Comparison of ENCODE assay signal across 40 cellular contexts in the genomic region with DNA sequence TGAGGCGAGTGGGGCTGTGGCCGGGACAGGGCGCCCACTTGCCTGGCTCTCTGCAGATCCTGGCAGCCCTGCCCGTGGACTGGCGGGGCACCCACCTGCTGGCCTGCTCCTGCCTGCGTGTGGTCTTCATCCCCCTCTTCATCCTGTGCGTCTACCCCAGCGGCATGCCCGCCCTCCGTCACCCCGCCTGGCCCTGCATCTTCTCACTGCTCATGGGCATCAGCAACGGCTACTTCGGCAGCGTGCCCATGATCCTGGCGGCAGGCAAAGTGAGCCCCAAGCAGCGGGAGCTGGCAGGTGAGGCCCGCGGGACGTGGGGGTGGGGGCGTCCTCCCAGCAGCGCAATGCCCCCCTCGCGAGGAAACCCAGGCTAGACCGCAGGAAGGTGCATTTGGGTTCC.
"Had no signal": no experiment of that assay in that cellular context is flagged by ENCODE, and none has a peak within 500 bp of the region (broad histone marks: within the 10 kb centered on the region; RNA-seq: fewer than 3 reads in every experiment).

No MANE protein-coding gene starts in this region.

- H3K36me3 ChIP-seq: adrenal gland, ascending aorta, brain microvascular endothelial cell, breast epithelium, cardiac muscle cell had no signal

- H3K4me3 Mint-ChIP-seq: activated naive CD4-positive, alpha-beta T cell treated with anti-CD3 and anti-CD28 coated beads for 36 hours; activated naive CD4-positive, alpha-beta T cell treated with anti-CD3 and anti-CD28 coated beads, Interleukin-2, amount 10 ng/mL, durations not matched to agents 7 days and 5 days; activated naive CD4-positive, alpha-beta T cell treated with anti-CD3 and anti-CD28 coated beads, Interleukin-2, amount 50 U/mL, for 24 hours; activated naive CD8-positive, alpha-beta T cell; activated naive CD8-positive, alpha-beta T cell treated with anti-CD3 and anti-CD28 coated beads for 36 hours; activated naive CD8-positive, alpha-beta T cell treated with anti-CD3 and anti-CD28 coated beads, Interleukin-2, amount 10 ng/mL, durations not matched to agents 7 days and 5 days; activated naive CD8-positive, alpha-beta T cell treated with anti-CD3 and anti-CD28 coated beads, Interleukin-2, amount 50 U/mL, for 24 hours; activated T-cell treated with anti-CD3 and anti-CD28 coated beads, Interleukin-2, amount 50 U/mL, for 24 hours; activated T-cell treated with anti-CD3 and anti-CD28 coated beads, Interleukin-2, amount 50 U/mL, for 4 hours; activated T-helper 1 cell treated with anti-CD3 and anti-CD28 coated beads, Interleukin-12 subunit alpha, Interleukin-12 subunit beta, Interleukin-2, Interleukin-4 antibody, amounts not matched to agents 30 ng/mL and 10 ng/mL and 1 ng/mL, durations not matched to agents 14 hours and 24 hours and 36 hours; activated T-helper 17 cell treated with anti-CD3 and anti-CD28 coated beads, Interleukin-2, amount 50 U/mL, for 72 hours; brain; central memory CD8-positive, alpha-beta T cell had no signal

- H3K4me1 ChIP-seq: adrenal gland, ascending aorta, body of pancreas, breast epithelium had no signal

- H3K27ac ChIP-seq: adrenal gland, ascending aorta, body of pancreas, brain microvascular endothelial cell, breast epithelium, cardiac muscle cell had no signal

- H3K4me3 ChIP-seq: adrenal gland, ascending aorta, body of pancreas, breast epithelium, cardiac muscle cell had no signal

- H3K36me3 Mint-ChIP-seq: activated naive CD4-positive, alpha-beta T cell treated with anti-CD3 and anti-CD28 coated beads, Interleukin-2, amount 10 ng/mL, durations not matched to agents 7 days and 5 days; activated naive CD4-positive, alpha-beta T cell treated with anti-CD3 and anti-CD28 coated beads, Interleukin-2, amount 50 U/mL, for 24 hours; activated naive CD4-positive, alpha-beta T cell treated with anti-CD3 and anti-CD28 coated beads, Interleukin-2, amount 50 U/mL, for 72 hours; activated naive CD8-positive, alpha-beta T cell treated with anti-CD3 and anti-CD28 coated beads for 36 hours; activated naive CD8-positive, alpha-beta T cell treated with anti-CD3 and anti-CD28 coated beads, Interleukin-2, amount 10 ng/mL, durations not matched to agents 7 days and 5 days had no signal

- H3K27me3 ChIP-seq: adrenal gland, ascending aorta, body of pancreas, brain microvascular endothelial cell, breast epithelium, cardiac muscle cell had no signal

- H3K27me3 Mint-ChIP-seq: activated naive CD8-positive, alpha-beta T cell; activated T-helper 17 cell treated with anti-CD3 and anti-CD28 coated beads, Interleukin-2, amount 50 U/mL, for 72 hours; central memory CD8-positive, alpha-beta T cell had no signal

- H3K9me3 ChIP-seq: adrenal gland, ascending aorta, body of pancreas, breast epithelium had no signal

- H3K27ac Mint-ChIP-seq: activated naive CD4-positive, alpha-beta T cell treated with anti-CD3 and anti-CD28 coated beads for 36 hours; activated naive CD4-positive, alpha-beta T cell treated with anti-CD3 and anti-CD28 coated beads, Interleukin-2, amount 10 ng/mL, durations not matched to agents 7 days and 5 days; activated naive CD4-positive, alpha-beta T cell treated with anti-CD3 and anti-CD28 coated beads, Interleukin-2, amount 50 U/mL, for 24 hours; activated naive CD4-positive, alpha-beta T cell treated with anti-CD3 and anti-CD28 coated beads, Interleukin-2, amount 50 U/mL, for 72 hours; activated naive CD8-positive, alpha-beta T cell; activated naive CD8-positive, alpha-beta T cell treated with anti-CD3 and anti-CD28 coated beads for 36 hours; activated naive CD8-positive, alpha-beta T cell treated with anti-CD3 and anti-CD28 coated beads, Interleukin-2, amount 10 ng/mL, durations not matched to agents 7 days and 5 days; activated naive CD8-positive, alpha-beta T cell treated with anti-CD3 and anti-CD28 coated beads, Interleukin-2, amount 50 U/mL, for 24 hours; activated T-cell treated with anti-CD3 and anti-CD28 coated beads, Interleukin-2, amount 50 U/mL, for 24 hours; activated T-helper 1 cell treated with anti-CD3 and anti-CD28 coated beads, Interleukin-12 subunit alpha, Interleukin-12 subunit beta, Interleukin-2, Interleukin-4 antibody, amounts not matched to agents 30 ng/mL and 10 ng/mL and 1 ng/mL, durations not matched to agents 14 hours and 24 hours and 36 hours; activated T-helper 2 cell treated with anti-CD3 and anti-CD28 coated beads, Interferon-gamma antibody, Interleukin-2, Interleukin-4, amounts not matched to agents 10 μg/mL and 5 μg/mL and 100 μg/mL, durations not matched to agents 14 hours and 24 hours and 36 hours had no signal

- H3K4me1 Mint-ChIP-seq: brain had no signal

- ATAC-seq: activated naive CD4-positive, alpha-beta T cell treated with anti-CD3 and anti-CD28 coated beads, Interleukin-2, amount 50 U/mL, for 72 hours; activated naive CD8-positive, alpha-beta T cell treated with anti-CD3 and anti-CD28 coated beads, Interleukin-2, amount 50 U/mL, for 24 hours; activated T-cell treated with anti-CD3 and anti-CD28 coated beads, Interleukin-2, amount 50 U/mL, for 4 hours; activated T-helper 17 cell treated with anti-CD3 and anti-CD28 coated beads, Interleukin-2, amount 50 U/mL, for 72 hours; body of pancreas had no signal

- H3K9me3 Mint-ChIP-seq: activated naive CD4-positive, alpha-beta T cell treated with anti-CD3 and anti-CD28 coated beads, Interleukin-2, amount 10 ng/mL, durations not matched to agents 7 days and 5 days; activated naive CD4-positive, alpha-beta T cell treated with anti-CD3 and anti-CD28 coated beads, Interleukin-2, amount 50 U/mL, for 24 hours; activated naive CD4-positive, alpha-beta T cell treated with anti-CD3 and anti-CD28 coated beads, Interleukin-2, amount 50 U/mL, for 72 hours; activated naive CD8-positive, alpha-beta T cell treated with anti-CD3 and anti-CD28 coated beads, Interleukin-2, amount 10 ng/mL, durations not matched to agents 7 days and 5 days; activated naive CD8-positive, alpha-beta T cell treated with anti-CD3 and anti-CD28 coated beads, Interleukin-2, amount 50 U/mL, for 24 hours; activated T-cell treated with anti-CD3 and anti-CD28 coated beads, Interleukin-2, amount 50 U/mL, for 24 hours; activated T-cell treated with anti-CD3 and anti-CD28 coated beads, Interleukin-2, amount 50 U/mL, for 4 hours; activated T-helper 1 cell treated with anti-CD3 and anti-CD28 coated beads, Interleukin-12 subunit alpha, Interleukin-12 subunit beta, Interleukin-2, Interleukin-4 antibody, amounts not matched to agents 30 ng/mL and 10 ng/mL and 1 ng/mL, durations not matched to agents 14 hours and 24 hours and 36 hours; activated T-helper 17 cell treated with anti-CD3 and anti-CD28 coated beads, Interleukin-2, amount 50 U/mL, for 72 hours; activated T-helper 2 cell treated with anti-CD3 and anti-CD28 coated beads, Interferon-gamma antibody, Interleukin-2, Interleukin-4, amounts not matched to agents 10 μg/mL and 5 μg/mL and 100 μg/mL, durations not matched to agents 14 hours and 24 hours and 36 hours; brain; central memory CD8-positive, alpha-beta T cell had no signal

- FAIRE-seq: astrocyte, bronchial epithelial cell had no signal

- DNase-seq: activated effector memory CD4-positive, alpha-beta T cell treated with anti-CD3 and anti-CD28 coated beads, Interleukin-2, amount 50 U/mL, for 16 hours; activated effector memory CD4-positive, alpha-beta T cell treated with Interleukin-2 at 50 U/mL for 16 hours; activated gamma-delta T cell; activated gamma-delta T cell treated with Interleukin-2 at 50 U/mL for 16 hours; activated naive CD4-positive, alpha-beta T cell; activated naive CD4-positive, alpha-beta T cell treated with anti-CD3 and anti-CD28 coated beads for 36 hours; activated naive CD4-positive, alpha-beta T cell treated with anti-CD3 and anti-CD28 coated beads, Interleukin-2, amount 10 ng/mL, durations not matched to agents 7 days and 5 days; activated naive CD4-positive, alpha-beta T cell treated with anti-CD3 and anti-CD28 coated beads, Interleukin-2, amount 50 U/mL, for 16 hours; activated naive CD4-positive, alpha-beta T cell treated with Interleukin-2 at 50 U/mL for 16 hours; activated naive CD8-positive, alpha-beta T cell treated with anti-CD3 and anti-CD28 coated beads for 36 hours; activated naive CD8-positive, alpha-beta T cell treated with anti-CD3 and anti-CD28 coated beads, Interleukin-2, amount 10 ng/mL, durations not matched to agents 7 days and 5 days; activated naive CD8-positive, alpha-beta T cell treated with anti-CD3 and anti-CD28 coated beads, Interleukin-2, amount 50 U/mL, for 24 hours; activated T-cell treated with anti-CD3 and anti-CD28 coated beads for 4 hours; activated T-cell treated with anti-CD3 and anti-CD28 coated beads, Interleukin-2, amount 50 U/mL, for 1 hour; activated T-cell treated with anti-CD3 and anti-CD28 coated beads, Interleukin-2, amount 50 U/mL, for 24 hours; activated T-cell treated with anti-CD3 and anti-CD28 coated beads, Interleukin-2, amount 50 U/mL, for 4 hours; activated T-cell treated with anti-CD3 and anti-CD28 coated beads, Interleukin-2, amount 50 U/mL, for 48 hours; adrenal gland; amniotic stem cell; amygdala; anterior cingulate cortex; aorta; body of pancreas; brain microvascular endothelial cell; caudate nucleus; central memory CD4-positive, alpha-beta T cell; cerebellar nuclear complex had no signal
